In genomic region chr12:109053382-109054123, GRCh38 we compare ENCODE assay signal across 7 cellular contexts. TPM values are rescaled to one million over a fixed set of nuclear protein-coding genes. Genes with fewer than 3 reads are reported as not detected.
DNase-seq lines count a peak whose midpoint lies in the region; ATAC-seq and TF ChIP-seq lines count a peak whose summit lies in the region.

No MANE protein-coding gene starts in this region.

- H3K4me1 Mint-ChIP-seq in activated B cell treated with CpG ODN at 0.5 μM for 24 hours, result peaks cover 22% of the 10 kb centered on the region

- no peak for TF ChIP-seq EP300 in ovary (IDR thresholded peaks at IDR 0.05)

- CTCF ChIA-PET in activated B cell treated with CpG ODN at 0.5 μM for 24 hours (lab: Charles Lee), result no interaction called here

- H3K36me3 ChIP-seq in esophagus (ENCODE audit: control insufficient read depth in 2 of 2, insufficient read depth in 2 of 2, low read length in 1 of 2) (peaks cover 0 to 5% of the 10 kb centered on the region in 2 donors), ovary (no peaks in the 10 kb centered on the region)

- intact Hi-C loops in activated B cell treated with CpG ODN at 0.5 μM for 24 hours (cut with micrococcal nuclease) (loop anchor here (2.0 to 5.0 kb wide), 5 partner anchors 104 to 491 kb away; partner anchors contain the start of genes CORO1C, ISCU, KCTD10 and UBE3B), ovary (cut with DNase I) (no loop called here)

- H3K27ac Mint-ChIP-seq in activated B cell treated with CpG ODN at 0.5 μM for 24 hours, result peak overlapping the region; percentile 86

- no peak for TF ChIP-seq POLR2A in ovary (IDR thresholded peaks at IDR 0.05)

- H3K27me3 ChIP-seq in esophagus (ENCODE audit: control insufficient read depth in 1 of 2, insufficient read depth in 2 of 2, low read length in 2 of 2) (no peaks in the 10 kb centered on the region), ovary (no peaks in the 10 kb centered on the region)

- peak overlapping the region; percentile 85 for H3K4me3 Mint-ChIP-seq in activated B cell treated with CpG ODN at 0.5 μM for 24 hours

- peaks cover 21% of the 10 kb centered on the region for H3K36me3 Mint-ChIP-seq in activated B cell treated with CpG ODN at 0.5 μM for 24 hours (ENCODE audit: low read depth)

- no peaks in the 10 kb centered on the region for H3K4me1 ChIP-seq in esophagus (ENCODE audit: control insufficient read depth in 2 of 2, insufficient read depth in 2 of 2, low read length in 1 of 2)
- H3K4me1 ChIP-seq in ovary (ENCODE audit: insufficient read depth), result peaks cover 11% of the 10 kb centered on the region

- H3K4me3 ChIP-seq in esophagus (ENCODE audit: low read depth in 1 of 2, low read length in 2 of 2) (peak overlapping the region; percentile 87 to 95), ovary (peak overlapping the region; percentile 80)

- WGBS in esophagus, 2 donors, result 12 to 15% methylated on average over 9 of the region's 9 CpGs
- WGBS in ovary, 3 donors, result 17 to 25% (median 20%) methylated on average over 9 of the region's 9 CpGs

- no peak for DNase-seq in activated B cell treated with CpG ODN at 0.5 μM for 24 hours
- no peak for DNase-seq in ovary
- no peak for DNase-seq in HuH-7.5 (ENCODE audit: low spot score)
- no peak for DNase-seq in NCI-H187 (lab: John Stamatoyannopoulos, UW)

- peak overlapping the region; percentile 52 to 85 for H3K27ac ChIP-seq in esophagus (ENCODE audit: low read depth in 2 of 2, low read length in 1 of 2)
- H3K27ac ChIP-seq in ovary, result peak overlapping the region; percentile 47 to 77

- TF ChIP-seq CTCF in activated B cell treated with CpG ODN at 0.5 μM for 24 hours (IDR thresholded peaks at IDR 0.05) (no peak), ovary (IDR thresholded peaks at IDR 0.05) (no peak)

- H3K27me3 Mint-ChIP-seq in activated B cell treated with CpG ODN at 0.5 μM for 24 hours, result no peaks in the 10 kb centered on the region

- H3K9me3 Mint-ChIP-seq in activated B cell treated with CpG ODN at 0.5 μM for 24 hours, result no peaks in the 10 kb centered on the region

- peak; percentile 56 for ATAC-seq in GM18870 (IDR thresholded peaks at IDR 0.05; ENCODE audit: unreplicated experiment)
- ATAC-seq in HG03135 (IDR thresholded peaks at IDR 0.05; ENCODE audit: unreplicated experiment), result peak; percentile 50
- peak; percentile 43 for ATAC-seq in activated B cell treated with CpG ODN at 0.5 μM for 24 hours (ENCODE audit: low read depth)

- H3K9me3 ChIP-seq in esophagus (ENCODE audit: control insufficient read depth in 2 of 2, insufficient read depth in 1 of 2, low read depth in 1 of 2, low read length in 1 of 2), result no peaks in the 10 kb centered on the region
- H3K9me3 ChIP-seq in ovary, result no peaks in the 10 kb centered on the region

- POLR2A ChIA-PET in activated B cell treated with CpG ODN at 0.5 μM for 24 hours (lab: Charles Lee), result interaction anchor here (0.6 to 1.8 kb wide), 3 partner anchors 45 to 571 kb away, joined by 3 to 5 read pairs (median 4); no protein-coding TSS in a partner anchor

RNA-seq across cellular contexts. Expression of gene USP30, which starts 1.2 kb away (rescaled TPM):
- 17.4 and 17.7 TPM in 2 replicates for total RNA-seq in activated B cell treated with CpG ODN at 0.5 μM for 24 hours
- 1 to 10 TPM; 3.8 to 4.3 TPM for polyA plus RNA-seq in esophagus
- 10 to 100 TPM; 11.8 to 24.7 (median 21.0) TPM for total RNA-seq in ovary
- polyA plus RNA-seq in ovary, result 10 to 100 TPM; 13.0 to 27.1 TPM

RNA-seq across cellular contexts. Expression of gene SVOP, which starts 32.7 kb away (rescaled TPM):
- not detected in 2 replicates for total RNA-seq in activated B cell treated with CpG ODN at 0.5 μM for 24 hours
- polyA plus RNA-seq in esophagus, result not detected
- not detected for total RNA-seq in ovary
- not detected for polyA plus RNA-seq in ovary

RNA-seq across cellular contexts. Expression of gene ALKBH2, which starts 39.7 kb away (rescaled TPM):
- 21.3 and 24.1 TPM in 2 replicates for total RNA-seq in activated B cell treated with CpG ODN at 0.5 μM for 24 hours
- polyA plus RNA-seq in esophagus, result 10 to 100 TPM; 20.1 to 28.5 TPM
- 10 to 100 TPM; 11.3 to 26.4 (median 21.1) TPM for total RNA-seq in ovary
- 10 to 100 TPM; 11.7 to 24.8 TPM for polyA plus RNA-seq in ovary

RNA-seq across cellular contexts. Expression of gene UNG, which starts 43.8 kb away (rescaled TPM):
- 13.2 and 13.3 TPM in 2 replicates for total RNA-seq in activated B cell treated with CpG ODN at 0.5 μM for 24 hours
- polyA plus RNA-seq in esophagus, result 10 to 100 TPM; 22.9 to 27.5 TPM
- 10 to 100 TPM; 13.5 to 25.4 (median 21.5) TPM for total RNA-seq in ovary
- 10 to 100 TPM; 13.5 to 34.2 TPM for polyA plus RNA-seq in ovary
